ENCODE assay signal across 8 cellular contexts in genomic region chr17:77376795-77377751, GRCh38.
DNase-seq lines count a peak whose midpoint lies in the region; ATAC-seq and TF ChIP-seq lines count a peak whose summit lies in the region.

No MANE protein-coding gene starts in this region.

- no peak for TF ChIP-seq EP300 in esophagus muscularis mucosa (IDR thresholded peaks at IDR 0.05)

- no peak overlapping the region for H2AFZ ChIP-seq in osteoblast (ENCODE audit: low read length)

- DNase-seq in CD4-positive, alpha-beta T cell = no peak
- DNase-seq in NCI-H82 (lab: John Stamatoyannopoulos, UW) (peak; percentile 99), esophagus muscularis mucosa (ENCODE audit: extremely low spot score) (no peak), osteoblast (ENCODE audit: insufficient read length, low spot score, missing footprints) (peak; percentile 69), NCI-H226 (no peak), epidermal melanocyte (ENCODE audit: insufficient read length, low spot score) (no peak)
- DNase-seq in stimulated activated CD4-positive, alpha-beta T cell treated with anti-CD3 and anti-CD28 coated beads, Interleukin-1b, Interleukin-23, amount 100 ng/mL, for 48 hours = no peak

- H3K4me2 ChIP-seq in osteoblast (ENCODE audit: insufficient read depth, low read length) = peak overlapping the region; percentile 89

- no peaks in the 10 kb centered on the region for H3K9me3 ChIP-seq in CD4-positive, alpha-beta T cell (ENCODE audit: control insufficient read depth, low read length)
- no peaks in the 10 kb centered on the region for H3K9me3 ChIP-seq in esophagus muscularis mucosa
- H3K9me3 ChIP-seq in osteoblast (ENCODE audit: low read depth, low read length) = no peaks in the 10 kb centered on the region

- H3K36me3 ChIP-seq in esophagus muscularis mucosa (no peaks in the 10 kb centered on the region), osteoblast (ENCODE audit: insufficient read depth, low read length) (no peaks in the 10 kb centered on the region)

- H3K27me3 Mint-ChIP-seq in CD4-positive, alpha-beta T cell = no peaks in the 10 kb centered on the region

- POLR2A ChIA-PET in CD4-positive, alpha-beta T cell (lab: Charles Lee) = interaction anchor here (0.6 to 6.1 kb wide), 26 partner anchors 8 to 581 kb away, joined by 3 to 91 read pairs (median 11); partner anchors contain the start of gene TNRC6C

- H3K79me2 ChIP-seq in osteoblast (ENCODE audit: insufficient read depth, low read length) = peaks cover 98% of the 10 kb centered on the region

- peaks cover 37% of the 10 kb centered on the region for H3K36me3 Mint-ChIP-seq in CD4-positive, alpha-beta T cell (ENCODE audit: low read depth)

- peak overlapping the region; percentile 93 for H3K27ac Mint-ChIP-seq in CD4-positive, alpha-beta T cell

- H3K4me1 ChIP-seq in esophagus muscularis mucosa = peaks cover 85 to 87% (median 86%) of the 10 kb centered on the region in 4 donors
- H3K4me1 ChIP-seq in osteoblast (ENCODE audit: insufficient read depth, low read length) = peaks cover 59% of the 10 kb centered on the region

- peak overlapping the region; percentile 100 for H3K4me3 Mint-ChIP-seq in CD4-positive, alpha-beta T cell

- H3K27ac ChIP-seq in CD4-positive, alpha-beta T cell (ENCODE audit: low read depth, low read length) = peak overlapping the region; percentile 82
- H3K27ac ChIP-seq in esophagus muscularis mucosa (replicated peaks in 1 of 4) (peak overlapping the region; percentile 99 to 100 (median 99)), osteoblast (ENCODE audit: low read depth, low read length) (peak overlapping the region; percentile 92)

- peaks cover 85% of the 10 kb centered on the region for H3K4me1 Mint-ChIP-seq in CD4-positive, alpha-beta T cell (ENCODE audit: low read depth)

- no peak for TF ChIP-seq CTCF in CD4-positive, alpha-beta T cell (IDR thresholded peaks at IDR 0.05)
- TF ChIP-seq CTCF in esophagus muscularis mucosa (IDR thresholded peaks at IDR 0.05) (no peak), osteoblast (IDR thresholded peaks at IDR 0.05; ENCODE audit: extremely low read depth, low read depth, low read length) (no peak)

- CTCF ChIA-PET in CD4-positive, alpha-beta T cell (lab: Charles Lee) = interaction anchor here (2.0 to 6.9 kb wide), 3 partner anchors 12 to 44 kb away, joined by 17 to 40 read pairs (median 26); no protein-coding TSS in a partner anchor

- intact Hi-C loops in CD4-positive, alpha-beta T cell (cut with DNase I, micrococcal nuclease) = loop anchor here in 1 of 2 experiments (1.0 kb wide), 1 partner anchor 46 kb away; no protein-coding TSS in a partner anchor
- intact Hi-C loops in esophagus muscularis mucosa (cut with DNase I) = no loop called here

- 42% methylated on average over 32 of the region's 33 CpGs for WGBS in esophagus muscularis mucosa

- no peaks in the 10 kb centered on the region for H3K27me3 ChIP-seq in CD4-positive, alpha-beta T cell (ENCODE audit: control insufficient read depth, insufficient read depth, low read length)
- no peaks in the 10 kb centered on the region for H3K27me3 ChIP-seq in esophagus muscularis mucosa
- H3K27me3 ChIP-seq in osteoblast (ENCODE audit: insufficient read depth, low read length) = no peaks in the 10 kb centered on the region

- ATAC-seq in CD4-positive, alpha-beta T cell (ENCODE audit: poor library complexity) = no peak
- no peak for ATAC-seq in HG03521 (IDR thresholded peaks at IDR 0.05; ENCODE audit: unreplicated experiment)

- peaks cover 78% of the 10 kb centered on the region for H4K20me1 ChIP-seq in osteoblast (ENCODE audit: insufficient read depth, low read length)

- TF ChIP-seq POLR2A in esophagus muscularis mucosa (IDR thresholded peaks at IDR 0.05; ENCODE audit: low read depth) = no peak

- no peaks in the 10 kb centered on the region for H3K9me3 Mint-ChIP-seq in CD4-positive, alpha-beta T cell

- H3K4me3 ChIP-seq in esophagus muscularis mucosa (peak overlapping the region; percentile 73 to 93 (median 92)), osteoblast (ENCODE audit: insufficient read depth, low read length) (peak overlapping the region; percentile 85)

Comparison
In these comparisons a context has a peak if more than half of its experiments do, and no peak if none do; other contexts are left out.
1. DNase-seq: peak in NCI-H82 (single experiment) and osteoblast (single experiment); none in CD4-positive, alpha-beta T cell (0 of 10), esophagus muscularis mucosa (single experiment), NCI-H226 (single experiment), epidermal melanocyte (single experiment) and stimulated activated CD4-positive, alpha-beta T cell treated with anti-CD3 and anti-CD28 coated beads, Interleukin-1b, Interleukin-23, amount 100 ng/mL, for 48 hours (single experiment).
2. Peak in every context shown above with its lines, with median percentiles within 50 percentile points of each other: H3K27ac ChIP-seq.